Comparison of ENCODE assay signal across 1 cellular context in genomic region chr4:84596826-84597225, GRCh38.
TF ChIP-seq lines count a peak whose summit lies in the region.

No MANE protein-coding gene starts in this region.

TF ChIP-seq in HEK293, 187 proteins besides CTCF, POLR2A, EP300 and RAD21 (continued from another document):
- no peak for TF ChIP-seq ZEB2 (tag by site-specific recombination; IDR thresholded peaks at IDR 0.05)
- TF ChIP-seq ZNF394 (tag by site-specific recombination; IDR thresholded peaks at IDR 0.05; ENCODE audit: borderline replicate concordance), result no peak
- peak; percentile 73 for TF ChIP-seq KLF9 (tag by site-specific recombination; IDR thresholded peaks at IDR 0.05; ENCODE audit: low read depth)
- peak; percentile 81 for TF ChIP-seq IKZF3 (tag by site-specific recombination; IDR thresholded peaks at IDR 0.05)
- no peak for TF ChIP-seq ZNF48 (tag by site-specific recombination; IDR thresholded peaks at IDR 0.05)
- no peak for TF ChIP-seq ZNF670 (tag by site-specific recombination; IDR thresholded peaks at IDR 0.05; ENCODE audit: low read depth)
- TF ChIP-seq ZNF221 (tag by site-specific recombination; IDR thresholded peaks at IDR 0.05; ENCODE audit: borderline replicate concordance), result no peak
- TF ChIP-seq KLF8 (tag by site-specific recombination; IDR thresholded peaks at IDR 0.05), result no peak
- no peak for TF ChIP-seq ZSCAN16 (tag by site-specific recombination; IDR thresholded peaks at IDR 0.05)
- 0 out of 2 replicates have a peak, but pooled peaks have one; percentile 20 for TF ChIP-seq ZNF335 (tag by site-specific recombination; conservative IDR thresholded peaks at IDR 0.05)
- peak; percentile 40; the same call in 1 of the 2 replicates for TF ChIP-seq PRDM10 (tag by site-specific recombination; IDR thresholded peaks at IDR 0.05)
- peak; percentile 6; the same call in 1 of the 2 replicates for TF ChIP-seq PRDM1 (tag by site-specific recombination; IDR thresholded peaks at IDR 0.05)
- TF ChIP-seq ZNF776 (tag by site-specific recombination; IDR thresholded peaks at IDR 0.05; ENCODE audit: borderline replicate concordance), result no peak
- TF ChIP-seq GLIS2 (tag by site-specific recombination; IDR thresholded peaks at IDR 0.05), result no peak
- TF ChIP-seq GLIS1 (tag by site-specific recombination; IDR thresholded peaks at IDR 0.05), result no peak
- no peak for TF ChIP-seq ZNF768 (tag by site-specific recombination; IDR thresholded peaks at IDR 0.05)
- TF ChIP-seq ATF2 (tag by site-specific recombination; IDR thresholded peaks at IDR 0.05; ENCODE audit: low read depth), result peak; percentile 88
- no peak for TF ChIP-seq ZNF521 (tag by site-specific recombination; IDR thresholded peaks at IDR 0.05)
- TF ChIP-seq MEIS1 (CRISPR knock-in tag; IDR thresholded peaks at IDR 0.05; ENCODE audit: borderline replicate concordance), result no peak
- TF ChIP-seq ZFP41 (tag by site-specific recombination; IDR thresholded peaks at IDR 0.05; ENCODE audit: borderline replicate concordance), result no peak
- TF ChIP-seq ZSCAN18 (tag by site-specific recombination; IDR thresholded peaks at IDR 0.05), result no peak
- TF ChIP-seq ZNF350 (tag by site-specific recombination; IDR thresholded peaks at IDR 0.05), result no peak
- TF ChIP-seq, protein P1, sequence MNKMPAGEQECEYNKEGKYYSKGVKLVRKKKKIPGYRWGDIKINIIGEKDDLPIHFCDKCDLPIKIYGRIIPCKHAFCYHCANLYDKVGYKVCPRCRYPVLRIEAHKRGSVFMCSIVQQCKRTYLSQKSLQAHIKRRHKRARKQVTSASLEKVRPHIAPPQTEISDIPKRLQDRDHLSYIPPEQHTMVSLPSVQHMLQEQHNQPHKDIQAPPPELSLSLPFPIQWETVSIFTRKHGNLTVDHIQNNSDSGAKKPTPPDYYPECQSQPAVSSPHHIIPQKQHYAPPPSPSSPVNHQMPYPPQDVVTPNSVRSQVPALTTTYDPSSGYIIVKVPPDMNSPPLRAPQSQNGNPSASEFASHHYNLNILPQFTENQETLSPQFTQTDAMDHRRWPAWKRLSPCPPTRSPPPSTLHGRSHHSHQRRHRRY (tag by site-specific recombination; IDR thresholded peaks at IDR 0.05), result no peak
- TF ChIP-seq, protein P2, sequence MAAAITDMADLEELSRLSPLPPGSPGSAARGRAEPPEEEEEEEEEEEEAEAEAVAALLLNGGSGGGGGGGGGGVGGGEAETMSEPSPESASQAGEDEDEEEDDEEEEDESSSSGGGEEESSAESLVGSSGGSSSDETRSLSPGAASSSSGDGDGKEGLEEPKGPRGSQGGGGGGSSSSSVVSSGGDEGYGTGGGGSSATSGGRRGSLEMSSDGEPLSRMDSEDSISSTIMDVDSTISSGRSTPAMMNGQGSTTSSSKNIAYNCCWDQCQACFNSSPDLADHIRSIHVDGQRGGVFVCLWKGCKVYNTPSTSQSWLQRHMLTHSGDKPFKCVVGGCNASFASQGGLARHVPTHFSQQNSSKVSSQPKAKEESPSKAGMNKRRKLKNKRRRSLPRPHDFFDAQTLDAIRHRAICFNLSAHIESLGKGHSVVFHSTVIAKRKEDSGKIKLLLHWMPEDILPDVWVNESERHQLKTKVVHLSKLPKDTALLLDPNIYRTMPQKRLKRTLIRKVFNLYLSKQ (tag by site-specific recombination; IDR thresholded peaks at IDR 0.05; ENCODE audit: borderline replicate concordance), result no peak
- no peak for TF ChIP-seq RBAK (tag by site-specific recombination; IDR thresholded peaks at IDR 0.05)
- peak; percentile 92 for TF ChIP-seq ZNF580 (tag by site-specific recombination; IDR thresholded peaks at IDR 0.05)
- no peak for TF ChIP-seq ZNF274 (IDR thresholded peaks at IDR 0.05; ENCODE audit: low read length)
- TF ChIP-seq ZNF274 (tag by site-specific recombination; IDR thresholded peaks at IDR 0.05; ENCODE audit: borderline replicate concordance), result no peak
- TF ChIP-seq, protein P3, sequence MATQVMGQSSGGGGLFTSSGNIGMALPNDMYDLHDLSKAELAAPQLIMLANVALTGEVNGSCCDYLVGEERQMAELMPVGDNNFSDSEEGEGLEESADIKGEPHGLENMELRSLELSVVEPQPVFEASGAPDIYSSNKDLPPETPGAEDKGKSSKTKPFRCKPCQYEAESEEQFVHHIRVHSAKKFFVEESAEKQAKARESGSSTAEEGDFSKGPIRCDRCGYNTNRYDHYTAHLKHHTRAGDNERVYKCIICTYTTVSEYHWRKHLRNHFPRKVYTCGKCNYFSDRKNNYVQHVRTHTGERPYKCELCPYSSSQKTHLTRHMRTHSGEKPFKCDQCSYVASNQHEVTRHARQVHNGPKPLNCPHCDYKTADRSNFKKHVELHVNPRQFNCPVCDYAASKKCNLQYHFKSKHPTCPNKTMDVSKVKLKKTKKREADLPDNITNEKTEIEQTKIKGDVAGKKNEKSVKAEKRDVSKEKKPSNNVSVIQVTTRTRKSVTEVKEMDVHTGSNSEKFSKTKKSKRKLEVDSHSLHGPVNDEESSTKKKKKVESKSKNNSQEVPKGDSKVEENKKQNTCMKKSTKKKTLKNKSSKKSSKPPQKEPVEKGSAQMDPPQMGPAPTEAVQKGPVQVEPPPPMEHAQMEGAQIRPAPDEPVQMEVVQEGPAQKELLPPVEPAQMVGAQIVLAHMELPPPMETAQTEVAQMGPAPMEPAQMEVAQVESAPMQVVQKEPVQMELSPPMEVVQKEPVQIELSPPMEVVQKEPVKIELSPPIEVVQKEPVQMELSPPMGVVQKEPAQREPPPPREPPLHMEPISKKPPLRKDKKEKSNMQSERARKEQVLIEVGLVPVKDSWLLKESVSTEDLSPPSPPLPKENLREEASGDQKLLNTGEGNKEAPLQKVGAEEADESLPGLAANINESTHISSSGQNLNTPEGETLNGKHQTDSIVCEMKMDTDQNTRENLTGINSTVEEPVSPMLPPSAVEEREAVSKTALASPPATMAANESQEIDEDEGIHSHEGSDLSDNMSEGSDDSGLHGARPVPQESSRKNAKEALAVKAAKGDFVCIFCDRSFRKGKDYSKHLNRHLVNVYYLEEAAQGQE (tag by site-specific recombination; IDR thresholded peaks at IDR 0.05), result no peak
- TF ChIP-seq ZNF837 (tag by site-specific recombination; IDR thresholded peaks at IDR 0.05), result no peak
- TF ChIP-seq TCF7L2 (IDR thresholded peaks at IDR 0.05; ENCODE audit: borderline replicate concordance, low read depth, low read length), result no peak
- TF ChIP-seq ZBTB21 (tag by site-specific recombination; IDR thresholded peaks at IDR 0.05), result peak; percentile 27; the same call in 1 of the 2 replicates
